ENCODE assay signal across 12 cellular contexts in genomic region chr7:100582041-100582579, GRCh38. TPM values are rescaled to one million over a fixed set of nuclear protein-coding genes. Genes with fewer than 3 reads are reported as not detected.
DNase-seq lines count a peak whose midpoint lies in the region; ATAC-seq and TF ChIP-seq lines count a peak whose summit lies in the region.
"Had no signal": no experiment of that assay in that cellular context is flagged by ENCODE, and none has a peak within 500 bp of the region (broad histone marks: within the 10 kb centered on the region; RNA-seq: fewer than 3 reads in every experiment).

No MANE protein-coding gene starts in this region.

- H3K4me3 ChIP-seq in BLaER1 treated with 17β-estradiol and CSF1 and Interleukin-3, amounts not matched to agents 10 nM and 100 nM, result peak overlapping the region; percentile 84 to 99 (median 94)

- peaks cover 50 to 80% (median 66%) of the 10 kb centered on the region in 11 experiments for H4K20me1 ChIP-seq in BLaER1 treated with 17β-estradiol and CSF1 and Interleukin-3, amounts not matched to agents 10 nM and 100 nM

- peak overlapping the region; percentile 66 to 98 (median 94) for H3K27ac ChIP-seq in BLaER1 treated with 17β-estradiol and CSF1 and Interleukin-3, amounts not matched to agents 10 nM and 100 nM

- no peaks in the 10 kb centered on the region for H3K9me3 ChIP-seq in BLaER1 treated with 17β-estradiol and CSF1 and Interleukin-3, amounts not matched to agents 10 nM and 100 nM (replicated peaks in 1 of 11)
- H3K9me3 ChIP-seq: heart right ventricle had no signal

- peak overlapping the region; percentile 90 for H3K27ac Mint-ChIP-seq in dendritic cell treated with granulocyte-macrophage colony-stimulating factor and Interleukin-4, amounts not matched to agents 40 ng/mL and 50 ng/mL, for 4 days
- H3K27ac Mint-ChIP-seq in natural killer cell, result peak overlapping the region; percentile 89 to 92
- H3K27ac Mint-ChIP-seq in Calu3 (ENCODE audit: unreplicated experiment), result no peak overlapping the region

- H3K36me3 ChIP-seq in BLaER1 treated with 17β-estradiol and CSF1 and Interleukin-3, amounts not matched to agents 10 nM and 100 nM, result peaks cover 54 to 59% (median 57%) of the 10 kb centered on the region in 11 experiments

- DNase-seq in HT-29 (ENCODE audit: low spot score), result peak; percentile 83
- no peak for DNase-seq in natural killer cell
- DNase-seq in NCI-H1930 (lab: John Stamatoyannopoulos, UW), result no peak
- DNase-seq in cerebellar cortex (ENCODE audit: low spot score), result no peak
- DNase-seq in Calu3, result no peak
- no peak for DNase-seq in SHP77 (lab: John Stamatoyannopoulos, UW)
- DNase-seq: activated gamma-delta T cell treated with Interleukin-2 at 50 U/mL for 16 hours; heart right ventricle; NCI-H1417; stimulated activated naive CD4-positive, alpha-beta T cell treated with Interleukin-2 at 50 U/mL for 16 hours had no signal

- H3K4me1 ChIP-seq in BLaER1 treated with 17β-estradiol and CSF1 and Interleukin-3, amounts not matched to agents 10 nM and 100 nM, result peaks cover 27 to 40% (median 35%) of the 10 kb centered on the region in 10 experiments

- peak overlapping the region; percentile 74 to 98 (median 95) for H3K9ac ChIP-seq in BLaER1 treated with 17β-estradiol and CSF1 and Interleukin-3, amounts not matched to agents 10 nM and 100 nM

- H3K9me3 Mint-ChIP-seq in dendritic cell treated with granulocyte-macrophage colony-stimulating factor and Interleukin-4, amounts not matched to agents 40 ng/mL and 50 ng/mL, for 4 days, result no peaks in the 10 kb centered on the region
- H3K9me3 Mint-ChIP-seq in natural killer cell, result no peaks in the 10 kb centered on the region
- no peaks in the 10 kb centered on the region for H3K9me3 Mint-ChIP-seq in Calu3 (ENCODE audit: low read depth, unreplicated experiment)

- peaks cover 20% of the 10 kb centered on the region for H3K36me3 Mint-ChIP-seq in dendritic cell treated with granulocyte-macrophage colony-stimulating factor and Interleukin-4, amounts not matched to agents 40 ng/mL and 50 ng/mL, for 4 days (ENCODE audit: low read depth)
- H3K36me3 Mint-ChIP-seq in natural killer cell, result no peaks in the 10 kb centered on the region
- peaks cover 25% of the 10 kb centered on the region for H3K36me3 Mint-ChIP-seq in Calu3 (ENCODE audit: insufficient read depth, unreplicated experiment)

- intact Hi-C loops in dendritic cell treated with granulocyte-macrophage colony-stimulating factor and Interleukin-4, amounts not matched to agents 40 ng/mL and 50 ng/mL, for 4 days (cut with micrococcal nuclease), result loop anchor here (10.0 kb wide), 1 partner anchor 93 kb away; the partner anchor contains the start of gene GNB2
- intact Hi-C loops in natural killer cell (cut with micrococcal nuclease), result no loop called here
- intact Hi-C loops in Calu3 (cut with micrococcal nuclease; ENCODE audit: unreplicated experiment), result no loop called here

- CTCF ChIA-PET in Calu3 (lab: Charles Lee), result no interaction called here

- ATAC-seq in natural killer cell, result no peak
- ATAC-seq: heart right ventricle had no signal

- H3K27me3 Mint-ChIP-seq in dendritic cell treated with granulocyte-macrophage colony-stimulating factor and Interleukin-4, amounts not matched to agents 40 ng/mL and 50 ng/mL, for 4 days, result no peaks in the 10 kb centered on the region
- H3K27me3 Mint-ChIP-seq in natural killer cell (ENCODE audit: low read depth in 2 of 2), result no peaks in the 10 kb centered on the region
- H3K27me3 Mint-ChIP-seq in Calu3 (ENCODE audit: unreplicated experiment), result no peaks in the 10 kb centered on the region

- BruUV-seq in Calu3 (replicated peaks; lab: Mats Ljungman, UMichigan), result no TSS peak

- H3K27me3 ChIP-seq in BLaER1 treated with 17β-estradiol and CSF1 and Interleukin-3, amounts not matched to agents 10 nM and 100 nM, result no peaks in the 10 kb centered on the region
- H3K27me3 ChIP-seq: heart right ventricle had no signal

- TF ChIP-seq CTCF in natural killer cell (IDR thresholded peaks at IDR 0.05), result no peak
- no peak for TF ChIP-seq CTCF in Calu3 (IDR thresholded peaks at IDR 0.05; ENCODE audit: unreplicated experiment)

- H3K4me2 ChIP-seq in BLaER1 treated with 17β-estradiol and CSF1 and Interleukin-3, amounts not matched to agents 10 nM and 100 nM, result peak overlapping the region; percentile 94 to 100 (median 99)

- H3K4me1 Mint-ChIP-seq in dendritic cell treated with granulocyte-macrophage colony-stimulating factor and Interleukin-4, amounts not matched to agents 40 ng/mL and 50 ng/mL, for 4 days (ENCODE audit: low read depth), result peaks cover 34% of the 10 kb centered on the region
- H3K4me1 Mint-ChIP-seq in natural killer cell (peaks cover 19 to 34% of the 10 kb centered on the region in 2 donors), Calu3 (ENCODE audit: low read depth, unreplicated experiment) (peaks cover 14% of the 10 kb centered on the region)

- H3K4me3 Mint-ChIP-seq in dendritic cell treated with granulocyte-macrophage colony-stimulating factor and Interleukin-4, amounts not matched to agents 40 ng/mL and 50 ng/mL, for 4 days, result peak overlapping the region; percentile 95
- H3K4me3 Mint-ChIP-seq in natural killer cell (peak overlapping the region; percentile 26), Calu3 (ENCODE audit: low read depth, unreplicated experiment) (no peak overlapping the region)

RNA-seq across cellular contexts. Expression of gene LRCH4, which starts 3.8 kb away (rescaled TPM):
- 58.1 and 72.9 TPM in 2 replicates for total RNA-seq in HT-29 (2014; rRNA removed; shearing (Covaris generic))
- total RNA-seq in natural killer cell, result 100 to 1,000 TPM; 282 to 296 (median 289) TPM
- total RNA-seq in Calu3 (2022), result 29.0 and 34.6 TPM in 2 replicates

RNA-seq across cellular contexts. Expression of gene FBXO24, which starts 4.0 kb away (rescaled TPM):
- total RNA-seq in HT-29 (2014; rRNA removed; shearing (Covaris generic)), result 0.29 and 0.36 TPM in 2 replicates
- total RNA-seq in natural killer cell, result under 1 TPM; 0.45 to 0.94 (median 0.88) TPM
- 0.29 and 0.66 TPM in 2 replicates for total RNA-seq in Calu3 (2022)

RNA-seq across cellular contexts. Expression of gene SAP25, which starts 8.4 kb away (rescaled TPM):
- 0.63 and 1.5 TPM in 2 replicates for total RNA-seq in HT-29 (2014; rRNA removed; shearing (Covaris generic))
- total RNA-seq in natural killer cell (10 to 100 TPM; 25.9 to 46.4 (median 32.5) TPM), Calu3 (2022) (3.1 and 3.2 TPM in 2 replicates)

RNA-seq across cellular contexts. Expression of gene PCOLCE, which starts 20.1 kb away (rescaled TPM):
- 4.7 and 5.2 TPM in 2 replicates for total RNA-seq in HT-29 (2014; rRNA removed; shearing (Covaris generic))
- 10 to 100 TPM; 18.4 to 24.8 (median 21.7) TPM for total RNA-seq in natural killer cell
- total RNA-seq in Calu3 (2022), result 4.4 and 6.1 TPM in 2 replicates

RNA-seq across cellular contexts. Expression of gene MOSPD3, which starts 30.2 kb away (rescaled TPM):
- total RNA-seq in HT-29 (2014; rRNA removed; shearing (Covaris generic)), result 16.4 and 18.4 TPM in 2 replicates
- total RNA-seq in natural killer cell, result 10 to 100 TPM; 14.5 to 15.9 (median 15.5) TPM
- total RNA-seq in Calu3 (2022), result 11.7 and 14.6 TPM in 2 replicates
